27 cellular contexts compared by ENCODE assay signal in the genomic region with DNA sequence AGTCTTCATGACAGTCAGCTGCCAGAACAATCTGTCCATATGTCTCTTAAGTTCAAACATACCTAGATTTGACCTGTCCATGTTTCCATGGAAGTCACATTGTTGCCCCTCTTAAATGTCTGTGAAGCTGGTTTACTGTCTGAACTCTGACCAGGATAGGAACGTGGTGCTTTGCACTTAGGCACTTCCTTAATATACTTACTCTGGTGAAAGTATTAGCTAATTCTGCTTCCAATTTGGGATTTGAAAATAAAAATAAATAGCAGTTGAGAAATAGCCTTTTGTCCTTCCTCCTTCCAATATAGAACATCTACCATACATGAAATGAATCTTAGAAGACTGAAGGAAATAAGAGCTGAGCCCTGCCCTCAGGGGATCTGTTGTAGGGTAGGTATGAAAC.
A peak's percentile ranks its signal among the peaks of the same experiment; 100 is the strongest.
DNase-seq lines count a peak whose midpoint lies in the region; ATAC-seq, FAIRE-seq and TF ChIP-seq lines count a peak whose summit lies in the region.
"Had no signal": no experiment of that assay in that cellular context is flagged by ENCODE, and none has a peak within 500 bp of the region (broad histone marks: within the 10 kb centered on the region; RNA-seq: fewer than 3 reads in every experiment).

No MANE protein-coding gene starts in this region.

- FAIRE-seq in keratinocyte (lab: Jason Lieb, UNC) (peak; percentile 67), urothelium cell line (lab: Jason Lieb, UNC) (peak; percentile 37)
- FAIRE-seq: A549, kidney had no signal

- H3K4me1 Mint-ChIP-seq in MCF 10A (ENCODE audit: insufficient read depth, unreplicated experiment) = peaks cover 52% of the 10 kb centered on the region

- intact Hi-C loops in MCF 10A (cut with micrococcal nuclease) (loop anchor here (10.0 kb wide), 3 partner anchors 329 to 751 kb away; no protein-coding TSS in a partner anchor), breast epithelium (cut with DNase I; ENCODE audit: low total_unique reads) (no loop called here), PC-3 (cut with micrococcal nuclease) (loop anchor here (5.0 kb wide), 1 partner anchor 206 kb away; no protein-coding TSS in a partner anchor)

- H3K9ac ChIP-seq in PC-3 (ENCODE audit: low read length) = no peak overlapping the region
- H3K9ac ChIP-seq in keratinocyte (ENCODE audit: control insufficient read depth, extremely low read depth, insufficient read depth, low read length) = no peak overlapping the region
- H3K9ac ChIP-seq: neural progenitor cell had no signal

- DNase-seq in MCF 10A (ENCODE audit: unreplicated experiment) = no peak
- no peak for DNase-seq in breast epithelium (ENCODE audit: low spot score in 2 of 2)
- no peak for DNase-seq in PC-3
- DNase-seq in keratinocyte (ENCODE audit: low read depth, low spot score) = no peak
- DNase-seq in urothelium cell line (ENCODE audit: low spot score) = no peak
- no peak for DNase-seq in NCI-H2227 (lab: John Stamatoyannopoulos, UW; ENCODE audit: unreplicated experiment)
- no peak for DNase-seq in globus pallidus (ENCODE audit: low spot score)
- DNase-seq in activated effector memory CD4-positive, alpha-beta T cell treated with Interleukin-2 at 50 U/mL for 16 hours = no peak
- DNase-seq: activated CD4-positive, alpha-beta T cell treated with anti-CD3 and anti-CD28 coated beads for 48 hours; activated naive CD4-positive, alpha-beta T cell treated with anti-CD3 and anti-CD28 coated beads, Interleukin-2, amount 50 U/mL, for 16 hours; activated T-cell treated with anti-CD3 and anti-CD28 coated beads, Interleukin-2, amount 50 U/mL, for 72 hours; BE2C; Caco-2; DMS79; endodermal cell; GOT3; Kasumi-1; kidney; NCI-H1105 treated with DMSO at 0.1 percent for 48 hours; NCI-H2081; NCI-H446; upper lobe of left lung had no signal

- H3K9me3 Mint-ChIP-seq in MCF 10A (ENCODE audit: unreplicated experiment) = no peaks in the 10 kb centered on the region
- H3K9me3 Mint-ChIP-seq: neural progenitor cell had no signal

- H3K9me2 ChIP-seq in PC-3 (replicated peaks; ENCODE audit: low read length) = no peaks in the 10 kb centered on the region

- dilution Hi-C loops in keratinocyte (cut with MboI; ENCODE audit: extremely low pct_ligation_motif_present, low sequenced_read_pairs) = no loop called here

- H3K27ac ChIP-seq in breast epithelium (no peak overlapping the region), PC-3 (ENCODE audit: low read length) (no peak overlapping the region; the same call in 1 of the 2 replicates), keratinocyte (ENCODE audit: control insufficient read depth, insufficient read depth, low read length) (peak overlapping the region; percentile 4)
- H3K27ac ChIP-seq: neural progenitor cell, upper lobe of left lung had no signal

- H4K20me1 ChIP-seq in PC-3 (ENCODE audit: low read length) (no peaks in the 10 kb centered on the region), keratinocyte (ENCODE audit: control insufficient read depth, extremely low read depth, insufficient read depth, low read length) (no peaks in the 10 kb centered on the region)

- no peak for ATAC-seq in PC-3
- ATAC-seq: A549; activated T-cell treated with anti-CD3 and anti-CD28 coated beads, Interleukin-2, amount 50 U/mL, for 72 hours; Panc1 had no signal

- H2AFZ ChIP-seq in PC-3 (ENCODE audit: low read length) (no peak overlapping the region), keratinocyte (ENCODE audit: control insufficient read depth, low read length) (no peak overlapping the region)
- H2AFZ ChIP-seq: neural progenitor cell had no signal

- H3K79me2 ChIP-seq in PC-3 (ENCODE audit: low read length) (no peaks in the 10 kb centered on the region), keratinocyte (ENCODE audit: control insufficient read depth, insufficient read depth, low read length) (no peaks in the 10 kb centered on the region)

- CTCF ChIA-PET in MCF 10A (lab: Yijun Ruan, JAX) (interaction anchor here (0.5 to 1.4 kb wide), 9 partner anchors 13 to 640 kb away, joined by 3 to 6 read pairs (median 3); no protein-coding TSS in a partner anchor), PC-3 (lab: Charles Lee) (interaction anchor here (0.6 kb wide), 1 partner anchor 803 kb away, joined by 4 read pairs; no protein-coding TSS in a partner anchor)

- POLR2A ChIA-PET in MCF 10A (lab: Yijun Ruan, JAX) = interaction anchor here (0.8 to 3.1 kb wide), 10 partner anchors 10 to 571 kb away, joined by 3 to 13 read pairs (median 4); no protein-coding TSS in a partner anchor
- POLR2A ChIA-PET in PC-3 (lab: Charles Lee; ENCODE audit: unreplicated experiment) = no interaction called here

- no peaks in the 10 kb centered on the region for H3K27me3 Mint-ChIP-seq in MCF 10A (ENCODE audit: insufficient read depth, unreplicated experiment)

- no peak overlapping the region for H3K4me3 Mint-ChIP-seq in MCF 10A (ENCODE audit: unreplicated experiment)
- H3K4me3 Mint-ChIP-seq: activated T-cell treated with anti-CD3 and anti-CD28 coated beads, Interleukin-2, amount 50 U/mL, for 72 hours; endodermal cell; neural progenitor cell had no signal

- no peaks in the 10 kb centered on the region for H3K36me3 ChIP-seq in breast epithelium
- H3K36me3 ChIP-seq in PC-3 (ENCODE audit: low read depth, low read length) = no peaks in the 10 kb centered on the region
- H3K36me3 ChIP-seq in keratinocyte (ENCODE audit: control insufficient read depth in 2 of 2, extremely low read depth in 1 of 2, insufficient read depth in 2 of 2, low read length in 2 of 2) = no peaks in the 10 kb centered on the region
- H3K36me3 ChIP-seq: BE2C, neural progenitor cell, upper lobe of left lung had no signal

- peaks cover 9% of the 10 kb centered on the region for H3F3A ChIP-seq in PC-3 (ENCODE audit: low read length, unreplicated experiment)

- peak overlapping the region; percentile 50; the same call in 1 of the 2 replicates for H3K4me2 ChIP-seq in PC-3 (ENCODE audit: low read length)
- no peak overlapping the region for H3K4me2 ChIP-seq in keratinocyte (ENCODE audit: control insufficient read depth, extremely low read depth, insufficient read depth, low read depth, low read length)
- H3K4me2 ChIP-seq: neural progenitor cell had no signal

- H3K27ac Mint-ChIP-seq in MCF 10A (ENCODE audit: low read depth, unreplicated experiment) = peak overlapping the region; percentile 82
- H3K27ac Mint-ChIP-seq: activated T-cell treated with anti-CD3 and anti-CD28 coated beads, Interleukin-2, amount 50 U/mL, for 72 hours; endodermal cell; neural progenitor cell; progenitor cell of endocrine pancreas had no signal

- no peaks in the 10 kb centered on the region for H3K36me3 Mint-ChIP-seq in MCF 10A (ENCODE audit: insufficient read depth, unreplicated experiment)
- H3K36me3 Mint-ChIP-seq: neural progenitor cell had no signal

- H3K27me3 ChIP-seq in breast epithelium = no peaks in the 10 kb centered on the region
- no peaks in the 10 kb centered on the region for H3K27me3 ChIP-seq in PC-3 (ENCODE audit: low read length)
- H3K27me3 ChIP-seq in keratinocyte (ENCODE audit: control insufficient read depth, extremely low read depth, insufficient read depth, low read length) = no peaks in the 10 kb centered on the region
- H3K27me3 ChIP-seq: BE2C, neural progenitor cell, upper lobe of left lung had no signal

- TF ChIP-seq POLR2A in breast epithelium (IDR thresholded peaks at IDR 0.05) = no peak

- no TSS peak for BruUV-seq in MCF 10A (replicated peaks; lab: Mats Ljungman, UMichigan)
- no TSS peak for BruUV-seq in PC-3 (replicated peaks; lab: Mats Ljungman, UMichigan)

- no peak for TF ChIP-seq CTCF in MCF 10A (IDR thresholded peaks at IDR 0.05; ENCODE audit: unreplicated experiment)
- TF ChIP-seq CTCF in breast epithelium (IDR thresholded peaks at IDR 0.05) = no peak
- no peak for TF ChIP-seq CTCF in PC-3 (conservative IDR thresholded peaks at IDR 0.05; ENCODE audit: low read depth, low read length)
- no peak for TF ChIP-seq CTCF in keratinocyte (optimal IDR thresholded peaks at IDR 0.05 in 1 of 3, IDR thresholded peaks at IDR 0.05 in 1 of 3, conservative IDR thresholded peaks at IDR 0.05 in 1 of 3; ENCODE audit: extremely low read depth in 1 of 3, insufficient read depth in 2 of 3, low read length in 3 of 3)

- H3K4me1 ChIP-seq in breast epithelium (no peaks in the 10 kb centered on the region), PC-3 (ENCODE audit: insufficient read depth, low read length) (peaks cover 60% of the 10 kb centered on the region), keratinocyte (ENCODE audit: control insufficient read depth, extremely low read depth, insufficient read depth, low read length) (peaks cover 54% of the 10 kb centered on the region)
- H3K4me1 ChIP-seq: Caco-2 had no signal

- no peaks in the 10 kb centered on the region for H3K9me1 ChIP-seq in keratinocyte (ENCODE audit: control insufficient read depth, extremely low read depth, insufficient read depth, low read length)

- no peaks in the 10 kb centered on the region for H3K9me3 ChIP-seq in breast epithelium
- no peaks in the 10 kb centered on the region for H3K9me3 ChIP-seq in PC-3 (ENCODE audit: low read length)
- no peaks in the 10 kb centered on the region for H3K9me3 ChIP-seq in keratinocyte (ENCODE audit: control insufficient read depth, low read depth, low read length)
- H3K9me3 ChIP-seq: A549, BE2C, Caco-2 had no signal

- no peak overlapping the region for H3K4me3 ChIP-seq in breast epithelium
- H3K4me3 ChIP-seq in PC-3 (ENCODE audit: low read length) = no peak overlapping the region
- no peak overlapping the region for H3K4me3 ChIP-seq in keratinocyte (ENCODE audit: control insufficient read depth in 2 of 3, extremely low read depth in 1 of 3, insufficient read depth in 2 of 3, low read depth in 1 of 3, low read length in 3 of 3)
- H3K4me3 ChIP-seq: A549, lung, neural progenitor cell, upper lobe of left lung had no signal
